16 cellular contexts compared by ENCODE assay signal in genomic region chr6:34126419-34126818, GRCh38. TPM values are rescaled to one million over a fixed set of nuclear protein-coding genes. Genes with fewer than 3 reads are reported as not detected.
A peak's percentile ranks its signal among the peaks of the same experiment; 100 is the strongest.
DNase-seq lines count a peak whose midpoint lies in the region; ATAC-seq and TF ChIP-seq lines count a peak whose summit lies in the region.
"Had no signal": no experiment of that assay in that cellular context is flagged by ENCODE, and none has a peak within 500 bp of the region (broad histone marks: within the 10 kb centered on the region; RNA-seq: fewer than 3 reads in every experiment).

No MANE protein-coding gene starts in this region.

- no peaks in the 10 kb centered on the region for H3K36me3 Mint-ChIP-seq in HFFc6 (ENCODE audit: low read depth)
- H3K36me3 Mint-ChIP-seq in naive thymus-derived CD8-positive, alpha-beta T cell: peaks cover 0 to 2% (median 0%) of the 10 kb centered on the region in 3 donors
- H3K36me3 Mint-ChIP-seq: CD14-positive monocyte; CD8-positive, alpha-beta memory T cell; IgD-negative memory B cell had no signal

- no peaks in the 10 kb centered on the region for H3K4me1 Mint-ChIP-seq in HFFc6 (ENCODE audit: low read depth)
- peaks cover 0 to 2% (median 0%) of the 10 kb centered on the region in 4 donors for H3K4me1 Mint-ChIP-seq in naive thymus-derived CD8-positive, alpha-beta T cell
- H3K4me1 Mint-ChIP-seq: CD14-positive monocyte; CD8-positive, alpha-beta memory T cell; IgD-negative memory B cell had no signal

- H3K27me3 Mint-ChIP-seq in HFFc6 (ENCODE audit: insufficient read depth): peaks cover 29% of the 10 kb centered on the region
- peaks cover 10 to 28% (median 24%) of the 10 kb centered on the region in 5 donors for H3K27me3 Mint-ChIP-seq in naive thymus-derived CD8-positive, alpha-beta T cell

- POLR2A ChIA-PET in naive thymus-derived CD8-positive, alpha-beta T cell (lab: Charles Lee): no interaction called here

- ATAC-seq in naive thymus-derived CD8-positive, alpha-beta T cell: no peak
- no peak for ATAC-seq in activated CD4-positive, CD25-positive, alpha-beta regulatory T cell treated with anti-CD3 and anti-CD28 coated beads, Interleukin-2, amount 50 U/mL, for 24 hours
- ATAC-seq in GM21717 (IDR thresholded peaks at IDR 0.05; ENCODE audit: unreplicated experiment): no peak

- no peak overlapping the region for H3K27ac Mint-ChIP-seq in HFFc6
- no peak overlapping the region for H3K27ac Mint-ChIP-seq in naive thymus-derived CD8-positive, alpha-beta T cell
- H3K27ac Mint-ChIP-seq: CD8-positive, alpha-beta memory T cell; IgD-negative memory B cell had no signal

- no peaks in the 10 kb centered on the region for H3K9me3 Mint-ChIP-seq in HFFc6
- no peaks in the 10 kb centered on the region for H3K9me3 Mint-ChIP-seq in naive thymus-derived CD8-positive, alpha-beta T cell
- H3K9me3 Mint-ChIP-seq: CD8-positive, alpha-beta memory T cell; IgD-negative memory B cell had no signal

- DNase-seq in HFFc6 (no peak), NCI-H82 treated with DMSO at 0.1 percent for 48 hours (lab: John Stamatoyannopoulos, UW; ENCODE audit: unreplicated experiment) (peak; percentile 25), OCI-M2 (lab: John Stamatoyannopoulos, UW; ENCODE audit: unreplicated experiment) (no peak)
- DNase-seq in naive thymus-derived CD8-positive, alpha-beta T cell: no peak
- DNase-seq: Caco-2; CD8-positive, alpha-beta memory T cell; GM23248; KG1 had no signal

- no peak overlapping the region for H3K4me3 Mint-ChIP-seq in HFFc6
- H3K4me3 Mint-ChIP-seq in naive thymus-derived CD8-positive, alpha-beta T cell: no peak overlapping the region
- H3K4me3 Mint-ChIP-seq: CD14-positive monocyte; CD8-positive, alpha-beta memory T cell; IgD-negative memory B cell had no signal

- TF ChIP-seq CTCF in 22Rv1 (IDR thresholded peaks at IDR 0.05) (peak; percentile 22), GM12873 (IDR thresholded peaks at IDR 0.05; ENCODE audit: insufficient read depth, low read depth, low read length, missing control alignments) (peak; percentile 14), HFFc6 (IDR thresholded peaks at IDR 0.05) (peak; percentile 19; the same call in 1 of the 2 replicates)

- H3K27ac ChIP-seq in 22Rv1: no peak overlapping the region
- H3K27ac ChIP-seq: GM23248 had no signal

RNA-seq across cellular contexts. Expression of gene GRM4, which starts 19.5 kb away (rescaled TPM):
- under 1 TPM in 2 of 6 experiments, not detected in 4; 0.12 to 0.14 TPM for total RNA-seq in HFFc6 (2021; fragmentation: NEBNext Ultra II Directional; extraction: Animal tissue kit (Norgen Biotek cat#: 25700))
- total RNA-seq in naive thymus-derived CD8-positive, alpha-beta T cell: not detected
- not detected for polyA plus RNA-seq in naive thymus-derived CD8-positive, alpha-beta T cell
- total RNA-seq: CD8-positive, alpha-beta memory T cell; HT1080 had no signal
- polyA plus RNA-seq: AG04450, CD14-positive monocyte, IgD-negative memory B cell had no signal
